In the genomic region with DNA sequence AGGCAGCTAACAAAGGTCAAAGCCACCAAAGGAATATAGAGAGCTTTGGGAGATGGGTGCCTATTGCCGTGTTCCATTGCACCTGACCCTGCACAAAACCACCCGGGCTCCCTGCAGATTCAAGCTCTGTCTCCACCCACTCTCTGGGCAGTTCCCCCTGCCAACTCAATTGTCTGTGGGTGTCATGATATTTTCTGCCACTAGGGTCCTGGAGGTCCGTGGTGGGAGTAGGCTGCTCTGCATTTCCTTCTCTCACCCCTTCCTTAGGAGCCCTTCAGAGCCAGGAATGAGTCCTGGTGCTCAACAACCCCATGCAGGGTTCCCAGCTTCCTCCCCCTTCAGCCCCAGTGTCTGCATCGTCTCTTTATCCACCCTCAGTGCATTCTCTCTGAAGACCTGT, we compare ENCODE assay signal across 2 cellular contexts.
TF ChIP-seq lines count a peak whose summit lies in the region.

No MANE protein-coding gene starts in this region.

TF ChIP-seq in K562, 482 proteins besides CTCF, POLR2A, EP300 and RAD21 (continued from another document and continues in another):
- TF ChIP-seq, protein P1, sequence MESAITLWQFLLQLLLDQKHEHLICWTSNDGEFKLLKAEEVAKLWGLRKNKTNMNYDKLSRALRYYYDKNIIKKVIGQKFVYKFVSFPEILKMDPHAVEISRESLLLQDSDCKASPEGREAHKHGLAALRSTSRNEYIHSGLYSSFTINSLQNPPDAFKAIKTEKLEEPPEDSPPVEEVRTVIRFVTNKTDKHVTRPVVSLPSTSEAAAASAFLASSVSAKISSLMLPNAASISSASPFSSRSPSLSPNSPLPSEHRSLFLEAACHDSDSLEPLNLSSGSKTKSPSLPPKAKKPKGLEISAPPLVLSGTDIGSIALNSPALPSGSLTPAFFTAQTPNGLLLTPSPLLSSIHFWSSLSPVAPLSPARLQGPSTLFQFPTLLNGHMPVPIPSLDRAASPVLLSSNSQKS (CRISPR knock-in tag; IDR thresholded peaks at IDR 0.05) = no peak
- TF ChIP-seq, protein P2, sequence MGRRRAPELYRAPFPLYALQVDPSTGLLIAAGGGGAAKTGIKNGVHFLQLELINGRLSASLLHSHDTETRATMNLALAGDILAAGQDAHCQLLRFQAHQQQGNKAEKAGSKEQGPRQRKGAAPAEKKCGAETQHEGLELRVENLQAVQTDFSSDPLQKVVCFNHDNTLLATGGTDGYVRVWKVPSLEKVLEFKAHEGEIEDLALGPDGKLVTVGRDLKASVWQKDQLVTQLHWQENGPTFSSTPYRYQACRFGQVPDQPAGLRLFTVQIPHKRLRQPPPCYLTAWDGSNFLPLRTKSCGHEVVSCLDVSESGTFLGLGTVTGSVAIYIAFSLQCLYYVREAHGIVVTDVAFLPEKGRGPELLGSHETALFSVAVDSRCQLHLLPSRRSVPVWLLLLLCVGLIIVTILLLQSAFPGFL (CRISPR knock-in tag; IDR thresholded peaks at IDR 0.05) = no peak
- TF ChIP-seq ZNF318 (IDR thresholded peaks at IDR 0.05; ENCODE audit: borderline replicate concordance in 1 of 2, low read depth in 1 of 2) (no peak), ZBTB1 (CRISPR knock-in tag; IDR thresholded peaks at IDR 0.05; ENCODE audit: borderline replicate concordance, low read depth) (no peak), JUND (IDR thresholded peaks at IDR 0.05; ENCODE audit: borderline replicate concordance, low read depth, low read length) (no peak), JUND (tag; IDR thresholded peaks at IDR 0.05; ENCODE audit: borderline replicate concordance, low read depth, low read length) (no peak), TCF3 (CRISPR knock-in tag; IDR thresholded peaks at IDR 0.05) (no peak), PRMT5 (CRISPR knock-in tag; IDR thresholded peaks at IDR 0.05) (no peak), MEIS2 (IDR thresholded peaks at IDR 0.05; ENCODE audit: partially characterized antibody) (no peak)
- TF ChIP-seq, protein P3, sequence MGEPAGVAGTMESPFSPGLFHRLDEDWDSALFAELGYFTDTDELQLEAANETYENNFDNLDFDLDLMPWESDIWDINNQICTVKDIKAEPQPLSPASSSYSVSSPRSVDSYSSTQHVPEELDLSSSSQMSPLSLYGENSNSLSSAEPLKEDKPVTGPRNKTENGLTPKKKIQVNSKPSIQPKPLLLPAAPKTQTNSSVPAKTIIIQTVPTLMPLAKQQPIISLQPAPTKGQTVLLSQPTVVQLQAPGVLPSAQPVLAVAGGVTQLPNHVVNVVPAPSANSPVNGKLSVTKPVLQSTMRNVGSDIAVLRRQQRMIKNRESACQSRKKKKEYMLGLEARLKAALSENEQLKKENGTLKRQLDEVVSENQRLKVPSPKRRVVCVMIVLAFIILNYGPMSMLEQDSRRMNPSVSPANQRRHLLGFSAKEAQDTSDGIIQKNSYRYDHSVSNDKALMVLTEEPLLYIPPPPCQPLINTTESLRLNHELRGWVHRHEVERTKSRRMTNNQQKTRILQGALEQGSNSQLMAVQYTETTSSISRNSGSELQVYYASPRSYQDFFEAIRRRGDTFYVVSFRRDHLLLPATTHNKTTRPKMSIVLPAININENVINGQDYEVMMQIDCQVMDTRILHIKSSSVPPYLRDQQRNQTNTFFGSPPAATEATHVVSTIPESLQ (CRISPR knock-in tag; IDR thresholded peaks at IDR 0.05) = no peak

TF ChIP-seq in neural cell, 6 proteins besides CTCF, POLR2A, EP300 and RAD21 (continued from another document):
- no peak for TF ChIP-seq REST (IDR thresholded peaks at IDR 0.05; ENCODE audit: borderline replicate concordance)
